ENCODE assay signal across 2 cellular contexts in the genomic region with DNA sequence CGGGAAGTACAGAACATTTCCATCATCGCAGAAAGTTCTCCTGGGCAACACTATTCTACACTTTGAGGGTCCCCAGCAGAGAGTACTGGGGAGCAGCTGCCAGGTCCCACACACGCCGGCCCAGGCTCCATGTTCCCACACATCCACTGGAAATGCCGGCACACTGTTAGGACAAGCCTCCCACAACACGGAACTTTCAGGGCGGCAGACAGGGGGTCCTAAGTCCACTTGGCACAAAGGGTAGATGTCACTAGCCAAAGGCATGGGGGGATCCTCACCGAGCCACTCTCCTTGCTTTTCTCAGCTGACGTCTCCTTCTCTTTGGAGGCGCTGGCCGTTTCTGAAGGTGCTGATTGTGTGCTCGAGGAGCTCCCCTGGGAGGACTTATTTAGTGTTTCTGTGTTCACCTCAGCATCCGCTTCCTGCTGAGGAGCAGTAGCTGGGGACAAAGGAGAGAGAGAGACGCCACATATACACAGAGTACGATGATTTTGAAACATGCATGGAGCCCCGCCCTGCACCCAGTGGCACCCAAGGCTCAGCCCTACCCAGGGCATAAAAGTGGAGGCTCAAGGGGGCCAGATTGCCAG.
TF ChIP-seq lines count a peak whose summit lies in the region.

No MANE protein-coding gene starts in this region.

TF ChIP-seq in GM23338, 12 proteins besides CTCF, POLR2A, EP300 and RAD21:
- TF ChIP-seq CREB1 (CRISPR knock-in tag; IDR thresholded peaks at IDR 0.05; ENCODE audit: low read depth): no peak
- no peak for TF ChIP-seq EZH2 (IDR thresholded peaks at IDR 0.05; ENCODE audit: low read depth, unreplicated experiment)
- no peak for TF ChIP-seq EZH2phosphoT487 (IDR thresholded peaks at IDR 0.05; ENCODE audit: unreplicated experiment)
- TF ChIP-seq ZNF114 (CRISPR knock-in tag; IDR thresholded peaks at IDR 0.05): no peak
- TF ChIP-seq, protein P1, sequence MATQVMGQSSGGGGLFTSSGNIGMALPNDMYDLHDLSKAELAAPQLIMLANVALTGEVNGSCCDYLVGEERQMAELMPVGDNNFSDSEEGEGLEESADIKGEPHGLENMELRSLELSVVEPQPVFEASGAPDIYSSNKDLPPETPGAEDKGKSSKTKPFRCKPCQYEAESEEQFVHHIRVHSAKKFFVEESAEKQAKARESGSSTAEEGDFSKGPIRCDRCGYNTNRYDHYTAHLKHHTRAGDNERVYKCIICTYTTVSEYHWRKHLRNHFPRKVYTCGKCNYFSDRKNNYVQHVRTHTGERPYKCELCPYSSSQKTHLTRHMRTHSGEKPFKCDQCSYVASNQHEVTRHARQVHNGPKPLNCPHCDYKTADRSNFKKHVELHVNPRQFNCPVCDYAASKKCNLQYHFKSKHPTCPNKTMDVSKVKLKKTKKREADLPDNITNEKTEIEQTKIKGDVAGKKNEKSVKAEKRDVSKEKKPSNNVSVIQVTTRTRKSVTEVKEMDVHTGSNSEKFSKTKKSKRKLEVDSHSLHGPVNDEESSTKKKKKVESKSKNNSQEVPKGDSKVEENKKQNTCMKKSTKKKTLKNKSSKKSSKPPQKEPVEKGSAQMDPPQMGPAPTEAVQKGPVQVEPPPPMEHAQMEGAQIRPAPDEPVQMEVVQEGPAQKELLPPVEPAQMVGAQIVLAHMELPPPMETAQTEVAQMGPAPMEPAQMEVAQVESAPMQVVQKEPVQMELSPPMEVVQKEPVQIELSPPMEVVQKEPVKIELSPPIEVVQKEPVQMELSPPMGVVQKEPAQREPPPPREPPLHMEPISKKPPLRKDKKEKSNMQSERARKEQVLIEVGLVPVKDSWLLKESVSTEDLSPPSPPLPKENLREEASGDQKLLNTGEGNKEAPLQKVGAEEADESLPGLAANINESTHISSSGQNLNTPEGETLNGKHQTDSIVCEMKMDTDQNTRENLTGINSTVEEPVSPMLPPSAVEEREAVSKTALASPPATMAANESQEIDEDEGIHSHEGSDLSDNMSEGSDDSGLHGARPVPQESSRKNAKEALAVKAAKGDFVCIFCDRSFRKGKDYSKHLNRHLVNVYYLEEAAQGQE (IDR thresholded peaks at IDR 0.05; ENCODE audit: unreplicated experiment): peak; percentile 52
- TF ChIP-seq ZNF331 (CRISPR knock-in tag; IDR thresholded peaks at IDR 0.05; ENCODE audit: low read depth): no peak

TF ChIP-seq in GM12878, 131 proteins besides CTCF, POLR2A, EP300 and RAD21:
- TF ChIP-seq, protein P1 (IDR thresholded peaks at IDR 0.05; ENCODE audit: low read depth, low read length): peak; percentile 69
- TF ChIP-seq, protein P2, sequence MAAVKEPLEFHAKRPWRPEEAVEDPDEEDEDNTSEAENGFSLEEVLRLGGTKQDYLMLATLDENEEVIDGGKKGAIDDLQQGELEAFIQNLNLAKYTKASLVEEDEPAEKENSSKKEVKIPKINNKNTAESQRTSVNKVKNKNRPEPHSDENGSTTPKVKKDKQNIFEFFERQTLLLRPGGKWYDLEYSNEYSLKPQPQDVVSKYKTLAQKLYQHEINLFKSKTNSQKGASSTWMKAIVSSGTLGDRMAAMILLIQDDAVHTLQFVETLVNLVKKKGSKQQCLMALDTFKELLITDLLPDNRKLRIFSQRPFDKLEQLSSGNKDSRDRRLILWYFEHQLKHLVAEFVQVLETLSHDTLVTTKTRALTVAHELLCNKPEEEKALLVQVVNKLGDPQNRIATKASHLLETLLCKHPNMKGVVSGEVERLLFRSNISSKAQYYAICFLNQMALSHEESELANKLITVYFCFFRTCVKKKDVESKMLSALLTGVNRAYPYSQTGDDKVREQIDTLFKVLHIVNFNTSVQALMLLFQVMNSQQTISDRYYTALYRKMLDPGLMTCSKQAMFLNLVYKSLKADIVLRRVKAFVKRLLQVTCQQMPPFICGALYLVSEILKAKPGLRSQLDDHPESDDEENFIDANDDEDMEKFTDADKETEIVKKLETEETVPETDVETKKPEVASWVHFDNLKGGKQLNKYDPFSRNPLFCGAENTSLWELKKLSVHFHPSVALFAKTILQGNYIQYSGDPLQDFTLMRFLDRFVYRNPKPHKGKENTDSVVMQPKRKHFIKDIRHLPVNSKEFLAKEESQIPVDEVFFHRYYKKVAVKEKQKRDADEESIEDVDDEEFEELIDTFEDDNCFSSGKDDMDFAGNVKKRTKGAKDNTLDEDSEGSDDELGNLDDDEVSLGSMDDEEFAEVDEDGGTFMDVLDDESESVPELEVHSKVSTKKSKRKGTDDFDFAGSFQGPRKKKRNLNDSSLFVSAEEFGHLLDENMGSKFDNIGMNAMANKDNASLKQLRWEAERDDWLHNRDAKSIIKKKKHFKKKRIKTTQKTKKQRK (IDR thresholded peaks at IDR 0.05; ENCODE audit: low read depth, low read length): no peak
- TF ChIP-seq NFXL1 (IDR thresholded peaks at IDR 0.05; ENCODE audit: borderline replicate concordance): peak; percentile 6; the same call in 1 of the 2 replicates
